ENCODE assay signal across 1 cellular context in the genomic region with DNA sequence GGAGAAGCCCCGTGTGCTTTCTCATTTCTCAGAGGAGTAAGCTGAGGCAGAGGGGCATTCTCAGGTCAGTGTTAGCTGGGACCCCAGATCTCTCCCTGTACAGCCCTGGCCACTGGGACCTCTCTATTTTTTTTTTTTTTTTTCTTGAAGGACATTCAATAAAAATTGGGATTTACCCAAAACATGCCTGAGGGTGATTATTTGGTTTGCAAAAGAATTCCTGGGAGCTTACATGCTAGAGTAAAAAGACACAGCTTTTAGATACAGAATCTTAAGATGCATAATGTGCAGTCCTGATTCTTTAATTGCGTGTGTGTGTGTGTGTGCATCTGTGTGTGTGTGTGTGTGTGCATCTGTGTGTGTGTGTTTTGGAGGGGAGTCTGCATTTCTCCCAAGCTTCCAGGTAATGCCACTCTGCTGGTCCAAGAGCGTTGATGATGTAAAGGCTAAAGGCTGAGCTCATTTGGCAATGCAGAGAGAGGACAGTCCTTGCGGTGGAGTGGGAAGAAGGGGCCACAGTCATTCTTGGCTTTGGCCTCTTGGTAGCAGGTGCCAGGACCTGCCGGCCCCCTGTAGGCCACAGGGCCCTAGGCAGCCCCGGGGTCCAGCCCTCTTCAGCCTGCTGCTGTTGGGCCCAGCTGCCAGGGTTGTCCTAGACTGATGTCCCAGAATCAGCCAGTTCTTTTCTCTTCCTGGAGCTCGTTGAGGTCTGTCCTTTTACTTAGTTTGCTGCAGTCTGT.
TF ChIP-seq lines count a peak whose summit lies in the region.

No MANE protein-coding gene starts in this region.

TF ChIP-seq in IMR-90, 13 proteins besides CTCF, POLR2A, EP300 and RAD21:
- TF ChIP-seq RFX5 (IDR thresholded peaks at IDR 0.05; ENCODE audit: low read depth, low read length) (no peak), SMC3 (IDR thresholded peaks at IDR 0.05; ENCODE audit: low read depth, low read length) (no peak), CEBPB (IDR thresholded peaks at IDR 0.05; ENCODE audit: low read depth, low read length) (no peak), RCOR1 (IDR thresholded peaks at IDR 0.05; ENCODE audit: insufficient replicate concordance, low read length) (no peak), FOS (IDR thresholded peaks at IDR 0.05; ENCODE audit: low read depth, low read length) (no peak), MAFK (IDR thresholded peaks at IDR 0.05; ENCODE audit: low read depth, low read length) (no peak), MXI1 (IDR thresholded peaks at IDR 0.05; ENCODE audit: borderline replicate concordance, low read depth, low read length) (no peak), MAZ (IDR thresholded peaks at IDR 0.05; ENCODE audit: borderline replicate concordance, low read depth, low read length) (no peak), BHLHE40 (IDR thresholded peaks at IDR 0.05; ENCODE audit: low read depth, low read length) (no peak)
- TF ChIP-seq, protein P1, sequence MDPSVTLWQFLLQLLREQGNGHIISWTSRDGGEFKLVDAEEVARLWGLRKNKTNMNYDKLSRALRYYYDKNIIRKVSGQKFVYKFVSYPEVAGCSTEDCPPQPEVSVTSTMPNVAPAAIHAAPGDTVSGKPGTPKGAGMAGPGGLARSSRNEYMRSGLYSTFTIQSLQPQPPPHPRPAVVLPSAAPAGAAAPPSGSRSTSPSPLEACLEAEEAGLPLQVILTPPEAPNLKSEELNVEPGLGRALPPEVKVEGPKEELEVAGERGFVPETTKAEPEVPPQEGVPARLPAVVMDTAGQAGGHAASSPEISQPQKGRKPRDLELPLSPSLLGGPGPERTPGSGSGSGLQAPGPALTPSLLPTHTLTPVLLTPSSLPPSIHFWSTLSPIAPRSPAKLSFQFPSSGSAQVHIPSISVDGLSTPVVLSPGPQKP (IDR thresholded peaks at IDR 0.05; ENCODE audit: borderline replicate concordance, low read depth, low read length), result no peak
TF ChIP-seq in IMR-90: peak in this region for 0.
